Comparison of ENCODE assay signal across 22 cellular contexts in genomic region chr5:10534491-10535236, GRCh38. TPM values are rescaled to one million over a fixed set of nuclear protein-coding genes. Genes with fewer than 3 reads are reported as not detected.
DNase-seq lines count a peak whose midpoint lies in the region; ATAC-seq and TF ChIP-seq lines count a peak whose summit lies in the region.
"Had no signal": no experiment of that assay in that cellular context is flagged by ENCODE, and none has a peak within 500 bp of the region (broad histone marks: within the 10 kb centered on the region; RNA-seq: fewer than 3 reads in every experiment).

No MANE protein-coding gene starts in this region.

- TF ChIP-seq CTCF in RWPE2 (IDR thresholded peaks at IDR 0.05; ENCODE audit: poor library complexity, severe bottlenecking) (no peak), glutamatergic neuron (IDR thresholded peaks at IDR 0.05; ENCODE audit: partially characterized antibody, unreplicated experiment) (no peak)

- H3K4me1 ChIP-seq in RWPE2 (ENCODE audit: insufficient read depth, poor library complexity, severe bottlenecking), result no peaks in the 10 kb centered on the region

- H3K9me3 ChIP-seq in RWPE2 (ENCODE audit: severe bottlenecking), result no peaks in the 10 kb centered on the region
- H3K9me3 ChIP-seq: BLaER1, body of pancreas, left ventricle myocardium inferior, thoracic aorta had no signal

- no peak for ATAC-seq in RWPE2 (ENCODE audit: low read depth)
- ATAC-seq: activated naive CD8-positive, alpha-beta T cell treated with anti-CD3 and anti-CD28 coated beads, Interleukin-2, amount 50 U/mL, for 24 hours; body of pancreas had no signal

- H3K4me3 ChIP-seq in RWPE2 (ENCODE audit: severe bottlenecking), result no peak overlapping the region
- H3K4me3 ChIP-seq: BLaER1, body of pancreas, coronary artery, left ventricle myocardium inferior, thoracic aorta had no signal

- H3K27me3 Mint-ChIP-seq in glutamatergic neuron (ENCODE audit: unreplicated experiment), result peaks cover 8% of the 10 kb centered on the region

- H3K4me1 Mint-ChIP-seq in glutamatergic neuron (ENCODE audit: low read depth, unreplicated experiment), result peaks cover 16% of the 10 kb centered on the region

- no peaks in the 10 kb centered on the region for H3K36me3 ChIP-seq in RWPE2 (ENCODE audit: low read depth)
- H3K36me3 ChIP-seq: BLaER1, left ventricle myocardium inferior, thoracic aorta had no signal

- peak overlapping the region; percentile 42 for H3K4me3 Mint-ChIP-seq in glutamatergic neuron (ENCODE audit: unreplicated experiment)
- H3K4me3 Mint-ChIP-seq: activated B cell treated with CpG ODN at 0.5 μM for 24 hours; activated naive CD8-positive, alpha-beta T cell treated with anti-CD3 and anti-CD28 coated beads, Interleukin-2, amount 50 U/mL, for 24 hours; nephron had no signal

- peak; percentile 11 for DNase-seq in NCI-H345 (lab: John Stamatoyannopoulos, UW)
- DNase-seq in NCI-H345 treated with DMSO at 0.1 percent for 48 hours (lab: John Stamatoyannopoulos, UW; ENCODE audit: unreplicated experiment), result no peak
- peak; percentile 17 for DNase-seq in RWPE2 (ENCODE audit: low spot score)
- DNase-seq in glutamatergic neuron, result no peak
- DNase-seq in stimulated activated CD4-positive, alpha-beta T cell treated with anti-CD3 and anti-CD28 coated beads, Interleukin-2, amount 100 ng/mL, for 24 hours, result no peak
- no peak for DNase-seq in NCI-H187 treated with DMSO at 0.1 percent for 48 hours (lab: John Stamatoyannopoulos, UW)
- no peak for DNase-seq in SHP77 treated with DMSO at 0.1 percent for 48 hours (lab: John Stamatoyannopoulos, UW)
- DNase-seq: activated B cell treated with CpG ODN at 0.5 μM for 24 hours; activated CD4-positive, alpha-beta T cell treated with anti-CD3 and anti-CD28 coated beads, Interleukin-2, amount 50 U/mL, for 48 hours; activated CD8-positive, alpha-beta memory T cell treated with anti-CD3 and anti-CD28 coated beads, Interleukin-2, amount 50 U/mL, for 48 hours; activated naive CD8-positive, alpha-beta T cell treated with anti-CD3 and anti-CD28 coated beads, Interleukin-2, amount 50 U/mL, for 24 hours; body of pancreas; Calu3; EL; left ventricle myocardium inferior; NCI-H2029 treated with DMSO at 0.1 percent for 48 hours; RPMI8226 had no signal

- H3K9me3 Mint-ChIP-seq in glutamatergic neuron (ENCODE audit: unreplicated experiment), result peaks cover 18% of the 10 kb centered on the region
- H3K9me3 Mint-ChIP-seq: activated B cell treated with CpG ODN at 0.5 μM for 24 hours; activated naive CD8-positive, alpha-beta T cell treated with anti-CD3 and anti-CD28 coated beads, Interleukin-2, amount 50 U/mL, for 24 hours; nephron had no signal

- H3K27me3 ChIP-seq in RWPE2 (ENCODE audit: insufficient read depth, poor library complexity, severe bottlenecking), result no peaks in the 10 kb centered on the region
- H3K27me3 ChIP-seq: BLaER1, body of pancreas had no signal

- H3K27ac ChIP-seq in RWPE2 (ENCODE audit: poor library complexity, severe bottlenecking) (no peak overlapping the region), temporal lobe (ENCODE audit: low read depth, low read length) (peak overlapping the region; percentile 15)
- H3K27ac ChIP-seq: BLaER1, body of pancreas, left ventricle myocardium inferior, thoracic aorta had no signal

- H3K27ac Mint-ChIP-seq in glutamatergic neuron (ENCODE audit: unreplicated experiment), result peak overlapping the region; percentile 93
- H3K27ac Mint-ChIP-seq: activated B cell treated with CpG ODN at 0.5 μM for 24 hours; activated naive CD8-positive, alpha-beta T cell treated with anti-CD3 and anti-CD28 coated beads, Interleukin-2, amount 50 U/mL, for 24 hours had no signal

- H3K36me3 Mint-ChIP-seq in glutamatergic neuron (ENCODE audit: unreplicated experiment), result peaks cover 9% of the 10 kb centered on the region

RNA-seq across cellular contexts. Expression of gene ANKRD33B, which starts 29.2 kb away (rescaled TPM):
- total RNA-seq in glutamatergic neuron (ENCODE audit: unreplicated experiment) (14.5 TPM), temporal lobe (3.0 TPM)

Comparison
In these comparisons a context has a peak if more than half of its experiments do, and no peak if none do; other contexts are left out.
1. DNase-seq: peak in NCI-H345 (single experiment) and RWPE2 (single experiment); none in NCI-H345 treated with DMSO at 0.1 percent for 48 hours (single experiment), glutamatergic neuron (single experiment), stimulated activated CD4-positive, alpha-beta T cell treated with anti-CD3 and anti-CD28 coated beads, Interleukin-2, amount 100 ng/mL, for 24 hours (0 of 2), NCI-H187 treated with DMSO at 0.1 percent for 48 hours (single experiment) and SHP77 treated with DMSO at 0.1 percent for 48 hours (single experiment).